Comparison of ENCODE assay signal across 29 cellular contexts in genomic region chr15:64225804-64226203, GRCh38.
"Had no signal": no experiment of that assay in that cellular context is flagged by ENCODE, and none has a peak within 500 bp of the region (broad histone marks: within the 10 kb centered on the region; RNA-seq: fewer than 3 reads in every experiment).

No MANE protein-coding gene starts in this region.

- H3K36me3 ChIP-seq: stomach, thoracic aorta, thyroid gland, tibial artery, transverse colon, upper lobe of left lung, upper lobe of right lung, uterus, vagina had no signal

- FAIRE-seq: urothelium cell line had no signal

- DNase-seq: stimulated activated CD4-positive, alpha-beta T cell treated with anti-CD3 and anti-CD28 coated beads, Interleukin-2, amount 100 ng/mL, for 48 hours; stimulated activated CD4-positive, alpha-beta T cell treated with anti-CD3 and anti-CD28 coated beads, Interleukin-4, amount 100 ng/mL, for 1 hour; stimulated activated CD4-positive, alpha-beta T cell treated with anti-CD3 and anti-CD28 coated beads, Interleukin-4, amount 100 ng/mL, for 24 hours; stimulated activated CD4-positive, alpha-beta T cell treated with anti-CD3 and anti-CD28 coated beads, Interleukin-4, amount 100 ng/mL, for 4 hours; stimulated activated CD8-positive, alpha-beta memory T cell treated with anti-CD3 and anti-CD28 coated beads, Interleukin-4, amount 100 ng/mL, for 48 hours; stimulated activated naive B cell treated with anti-CD40 and anti-IgM and Interleukin-4, amounts not matched to agents 10 μg/mL and 1 μg/mL and 100 μg/mL, for 72 hours; stimulated activated naive CD4-positive, alpha-beta T cell; stimulated activated naive CD4-positive, alpha-beta T cell treated with Interleukin-2 at 50 U/mL for 16 hours; stimulated activated naive CD8-positive, alpha-beta T cell treated with anti-CD3 and anti-CD28 coated beads, Interleukin-15, amount 100 ng/mL, for 72 hours; stimulated activated naive CD8-positive, alpha-beta T cell treated with anti-CD3 and anti-CD28 coated beads, Interleukin-15, Interleukin-2, amounts not matched to agents 100 U/mL and 50 U/mL, for 24 hours; stomach; substantia nigra; testis; thyroid gland; tibial artery; transverse colon; trophoblast cell; upper lobe of left lung; upper lobe of right lung; uterus had no signal

- H3K27me3 ChIP-seq: stomach, suprapubic skin, testis, thyroid gland, tibial artery, tibial nerve, transverse colon, upper lobe of left lung, upper lobe of right lung, uterus, vagina had no signal

- H3K27me3 Mint-ChIP-seq: stimulated activated memory B cell treated with anti-CD40 and anti-IgM and Interleukin-4, amounts not matched to agents 10 μg/mL and 1 μg/mL and 100 μg/mL, for 72 hours; stimulated activated naive B cell treated with anti-CD40 and anti-IgM and Interleukin-4, amounts not matched to agents 10 μg/mL and 1 μg/mL and 100 μg/mL, for 72 hours; stimulated activated naive CD8-positive, alpha-beta T cell treated with anti-CD3 and anti-CD28 coated beads, Interleukin-15, amount 100 ng/mL, for 72 hours; stimulated activated naive CD8-positive, alpha-beta T cell treated with anti-CD3 and anti-CD28 coated beads, Interleukin-15, Interleukin-2, amounts not matched to agents 100 ng/mL and 50 ng/mL, for 24 hours; type B pancreatic cell had no signal

- H3K4me3 Mint-ChIP-seq: stimulated activated effector memory CD8-positive, alpha-beta T cell treated with anti-CD3 and anti-CD28 coated beads, Interleukin-12 subunit alpha, Interleukin-12 subunit beta, amount 100 ng/mL, for 72 hours; stimulated activated memory B cell treated with anti-CD40 and anti-IgM and Interleukin-4, amounts not matched to agents 10 μg/mL and 1 μg/mL and 100 μg/mL, for 72 hours; stimulated activated naive B cell treated with anti-CD40 and anti-IgM and Interleukin-4, amounts not matched to agents 10 μg/mL and 1 μg/mL and 100 μg/mL, for 72 hours; stimulated activated naive CD8-positive, alpha-beta T cell treated with anti-CD3 and anti-CD28 coated beads, Interleukin-15, amount 100 ng/mL, for 72 hours; stimulated activated naive CD8-positive, alpha-beta T cell treated with anti-CD3 and anti-CD28 coated beads, Interleukin-15, Interleukin-2, amounts not matched to agents 100 ng/mL and 50 ng/mL, for 24 hours; type B pancreatic cell had no signal

- H3K9me3 Mint-ChIP-seq: stimulated activated effector memory CD8-positive, alpha-beta T cell treated with anti-CD3 and anti-CD28 coated beads, Interleukin-12 subunit alpha, Interleukin-12 subunit beta, amount 100 ng/mL, for 72 hours; stimulated activated naive CD8-positive, alpha-beta T cell treated with anti-CD3 and anti-CD28 coated beads, Interleukin-15, amount 100 ng/mL, for 72 hours; stimulated activated naive CD8-positive, alpha-beta T cell treated with anti-CD3 and anti-CD28 coated beads, Interleukin-15, Interleukin-2, amounts not matched to agents 100 ng/mL and 50 ng/mL, for 24 hours; type B pancreatic cell had no signal

- H3K36me3 Mint-ChIP-seq: stimulated activated effector memory CD8-positive, alpha-beta T cell treated with anti-CD3 and anti-CD28 coated beads, Interleukin-12 subunit alpha, Interleukin-12 subunit beta, amount 100 ng/mL, for 72 hours had no signal

- H3K27ac ChIP-seq: stomach, suprapubic skin, testis, thoracic aorta, thyroid gland, tibial artery, tibial nerve, transverse colon, upper lobe of left lung, upper lobe of right lung had no signal

- H3K4me3 ChIP-seq: stomach, suprapubic skin, testis, thoracic aorta, thyroid gland, tibial artery, tibial nerve, transverse colon, upper lobe of left lung, upper lobe of right lung, uterus, vagina had no signal

- H3K4me1 Mint-ChIP-seq: stimulated activated memory B cell treated with anti-CD40 and anti-IgM and Interleukin-4, amounts not matched to agents 10 μg/mL and 1 μg/mL and 100 μg/mL, for 72 hours had no signal

- ATAC-seq: stimulated activated effector memory CD8-positive, alpha-beta T cell treated with anti-CD3 and anti-CD28 coated beads, Interleukin-12 subunit alpha, Interleukin-12 subunit beta, amount 100 ng/mL, for 72 hours; stimulated activated memory B cell treated with anti-CD40 and anti-IgM and Interleukin-4, amounts not matched to agents 10 μg/mL and 1 μg/mL and 100 μg/mL, for 72 hours; stimulated activated naive B cell treated with anti-CD40 and anti-IgM and Interleukin-4, amounts not matched to agents 10 μg/mL and 1 μg/mL and 100 μg/mL, for 72 hours; stimulated activated naive CD8-positive, alpha-beta T cell treated with anti-CD3 and anti-CD28 coated beads, Interleukin-15, amount 100 ng/mL, for 72 hours; stimulated activated naive CD8-positive, alpha-beta T cell treated with anti-CD3 and anti-CD28 coated beads, Interleukin-15, Interleukin-2, amounts not matched to agents 100 U/mL and 50 U/mL, for 24 hours; upper lobe of right lung had no signal

- H3K4me1 ChIP-seq: testis, upper lobe of right lung had no signal

- H3K27ac Mint-ChIP-seq: stimulated activated effector memory CD8-positive, alpha-beta T cell treated with anti-CD3 and anti-CD28 coated beads, Interleukin-12 subunit alpha, Interleukin-12 subunit beta, amount 100 ng/mL, for 72 hours; stimulated activated memory B cell treated with anti-CD40 and anti-IgM and Interleukin-4, amounts not matched to agents 10 μg/mL and 1 μg/mL and 100 μg/mL, for 72 hours; stimulated activated naive B cell treated with anti-CD40 and anti-IgM and Interleukin-4, amounts not matched to agents 10 μg/mL and 1 μg/mL and 100 μg/mL, for 72 hours; stimulated activated naive CD8-positive, alpha-beta T cell treated with anti-CD3 and anti-CD28 coated beads, Interleukin-15, amount 100 ng/mL, for 72 hours; stimulated activated naive CD8-positive, alpha-beta T cell treated with anti-CD3 and anti-CD28 coated beads, Interleukin-15, Interleukin-2, amounts not matched to agents 100 ng/mL and 50 ng/mL, for 24 hours; type B pancreatic cell had no signal

- H3K9me3 ChIP-seq: testis, thoracic aorta, thyroid gland, tibial artery, transverse colon, upper lobe of right lung, uterus, vagina had no signal
